Comparison of ENCODE assay signal across 8 cellular contexts in the genomic region with DNA sequence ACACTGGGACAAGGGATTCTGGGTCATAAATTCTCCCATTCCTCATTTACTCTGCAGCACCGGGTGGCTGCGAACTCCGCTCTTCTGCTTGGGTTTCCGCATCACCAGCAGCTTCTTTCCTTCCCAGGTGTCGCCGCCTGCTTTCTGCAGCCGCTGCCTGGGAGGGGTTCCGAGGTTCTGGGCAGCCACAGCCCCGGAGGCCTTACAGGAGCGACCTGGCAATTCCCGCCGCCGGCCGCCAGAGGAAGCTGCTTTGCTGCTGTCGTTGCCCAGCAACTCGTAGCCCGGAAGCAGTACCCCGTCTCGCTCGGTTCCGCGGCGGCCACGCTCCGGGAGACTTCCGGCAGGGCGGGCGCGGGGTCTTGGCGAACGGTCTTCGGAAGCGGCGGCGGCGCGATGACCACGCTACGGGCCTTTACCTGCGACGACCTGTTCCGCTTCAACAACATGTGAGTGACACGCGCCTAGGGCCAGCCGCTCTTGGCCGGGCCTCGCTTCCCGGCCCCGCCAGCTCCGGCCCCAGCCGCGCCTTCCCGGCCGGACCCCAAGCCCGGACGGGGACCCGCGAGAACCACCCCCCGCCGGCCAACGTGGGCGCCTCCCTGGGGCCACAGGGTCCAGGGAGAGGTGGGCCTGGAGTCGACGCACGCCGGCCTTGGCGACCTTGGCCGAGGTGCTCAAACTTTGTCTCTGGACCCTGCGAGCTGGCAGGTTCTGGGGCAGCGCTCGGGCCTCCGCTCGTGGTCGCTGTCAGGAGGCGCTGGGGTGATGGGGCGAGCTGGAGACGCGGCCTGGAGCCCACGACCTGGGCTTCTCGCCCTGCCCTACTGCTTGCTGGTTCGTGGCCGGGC. TPM values are rescaled to one million over a fixed set of nuclear protein-coding genes. Genes with fewer than 3 reads are reported as not detected.
DNase-seq lines count a peak whose midpoint lies in the region; ATAC-seq and TF ChIP-seq lines count a peak whose summit lies in the region.

A gene with protein sequence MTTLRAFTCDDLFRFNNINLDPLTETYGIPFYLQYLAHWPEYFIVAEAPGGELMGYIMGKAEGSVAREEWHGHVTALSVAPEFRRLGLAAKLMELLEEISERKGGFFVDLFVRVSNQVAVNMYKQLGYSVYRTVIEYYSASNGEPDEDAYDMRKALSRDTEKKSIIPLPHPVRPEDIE (plus strand): TSS at position 362 of the 851 bp plus-strand sequence. CDS start 35 bp downstream, at position 397.

- TF ChIP-seq CTCF in kidney epithelial cell (IDR thresholded peaks at IDR 0.05; ENCODE audit: insufficient read depth, low read length, poor library complexity, severe bottlenecking), result peak; percentile 81

- DNase-seq in AML-193 (lab: John Stamatoyannopoulos, UW) (peak; percentile 82 to 84), NCI-H446 (lab: John Stamatoyannopoulos, UW) (peak; percentile 74 to 92), cerebellum (ENCODE audit: low spot score) (peak; percentile 97), kidney epithelial cell (ENCODE audit: low read depth) (peak; percentile 77)
- DNase-seq in activated CD4-positive, alpha-beta T cell treated with anti-CD3 and anti-CD28 coated beads for 1 hour, result peak; percentile 84
- DNase-seq in stimulated activated CD4-positive, alpha-beta T cell treated with anti-CD3 and anti-CD28 coated beads, Interleukin-15, amount 100 ng/mL, for 48 hours (ENCODE audit: low read depth in 2 of 2), result peak; percentile 88 to 91

- H3K4me3 ChIP-seq in kidney epithelial cell (ENCODE audit: low read depth, low read length), result peak within 1 kb of the TSS; percentile 89

- H3K27me3 ChIP-seq in kidney epithelial cell (ENCODE audit: control insufficient read depth, insufficient read depth, low read length), result no peaks in the 10 kb centered on the region

- ATAC-seq in GM19023 (IDR thresholded peaks at IDR 0.05; ENCODE audit: unreplicated experiment) (peak; percentile 99), HG03280 (IDR thresholded peaks at IDR 0.05; ENCODE audit: unreplicated experiment) (peak; percentile 99)

- no peaks in the 10 kb centered on the region for H3K36me3 ChIP-seq in kidney epithelial cell (ENCODE audit: control insufficient read depth, insufficient read depth, low read length)

RNA-seq across cellular contexts. Expression of the gene that starts here (rescaled TPM):
- total RNA-seq in cerebellum, result 30.8 TPM
- total RNA-seq in kidney epithelial cell, result 53.6 and 54.9 TPM in 2 replicates

Comparison
In these comparisons a context has a peak if more than half of its experiments do, and no peak if none do; other contexts are left out.
1. Peak in every context shown above with its lines: DNase-seq, ATAC-seq and H3K4me3 ChIP-seq.